8 cellular contexts compared by ENCODE assay signal in genomic region chr21:34129971-34130597, GRCh38. TPM values are rescaled to one million over a fixed set of nuclear protein-coding genes. Genes with fewer than 3 reads are reported as not detected.
DNase-seq lines count a peak whose midpoint lies in the region; ATAC-seq lines count a peak whose summit lies in the region.

No MANE protein-coding gene starts in this region.

- peak; percentile 58 for DNase-seq in Jurkat, Clone E6-1 (ENCODE audit: low read depth, low spot score)
- no peak for DNase-seq in activated T-helper 2 cell treated with anti-CD3 and anti-CD28 coated beads, Interferon-gamma antibody, Interleukin-2, Interleukin-4, amounts not matched to agents 10 μg/mL and 5 μg/mL and 100 μg/mL, durations not matched to agents 14 hours and 24 hours and 36 hours (ENCODE audit: low spot score)
- DNase-seq in iPS DF 19.7 (ENCODE audit: low read depth, low spot score): peak; percentile 33
- no peak for DNase-seq in stimulated activated naive B cell treated with anti-CD40 and anti-IgM and Interleukin-4, amounts not matched to agents 10 μg/mL and 1 μg/mL and 100 μg/mL, for 72 hours
- no peak for DNase-seq in NCI-H1694 (lab: John Stamatoyannopoulos, UW)
- no peak for DNase-seq in NOMO-1 (lab: John Stamatoyannopoulos, UW; ENCODE audit: unreplicated experiment in 2 of 2)

- peak overlapping the region; percentile 94 for H3K27ac Mint-ChIP-seq in activated T-helper 2 cell treated with anti-CD3 and anti-CD28 coated beads, Interferon-gamma antibody, Interleukin-2, Interleukin-4, amounts not matched to agents 10 μg/mL and 5 μg/mL and 100 μg/mL, durations not matched to agents 14 hours and 24 hours and 36 hours
- peak overlapping the region; percentile 16 for H3K27ac Mint-ChIP-seq in stimulated activated naive B cell treated with anti-CD40 and anti-IgM and Interleukin-4, amounts not matched to agents 10 μg/mL and 1 μg/mL and 100 μg/mL, for 72 hours

- peaks cover 70% of the 10 kb centered on the region for H3K4me1 Mint-ChIP-seq in activated T-helper 2 cell treated with anti-CD3 and anti-CD28 coated beads, Interferon-gamma antibody, Interleukin-2, Interleukin-4, amounts not matched to agents 10 μg/mL and 5 μg/mL and 100 μg/mL, durations not matched to agents 14 hours and 24 hours and 36 hours (ENCODE audit: low read depth)
- peaks cover 52 to 63% of the 10 kb centered on the region in 2 donors for H3K4me1 Mint-ChIP-seq in stimulated activated naive B cell treated with anti-CD40 and anti-IgM and Interleukin-4, amounts not matched to agents 10 μg/mL and 1 μg/mL and 100 μg/mL, for 72 hours

- peaks cover 80% of the 10 kb centered on the region for H3K36me3 Mint-ChIP-seq in activated T-helper 2 cell treated with anti-CD3 and anti-CD28 coated beads, Interferon-gamma antibody, Interleukin-2, Interleukin-4, amounts not matched to agents 10 μg/mL and 5 μg/mL and 100 μg/mL, durations not matched to agents 14 hours and 24 hours and 36 hours (ENCODE audit: low read depth)
- peaks cover 44 to 79% of the 10 kb centered on the region in 2 donors for H3K36me3 Mint-ChIP-seq in stimulated activated naive B cell treated with anti-CD40 and anti-IgM and Interleukin-4, amounts not matched to agents 10 μg/mL and 1 μg/mL and 100 μg/mL, for 72 hours

- H3K9me3 Mint-ChIP-seq in activated T-helper 2 cell treated with anti-CD3 and anti-CD28 coated beads, Interferon-gamma antibody, Interleukin-2, Interleukin-4, amounts not matched to agents 10 μg/mL and 5 μg/mL and 100 μg/mL, durations not matched to agents 14 hours and 24 hours and 36 hours: peaks cover 3% of the 10 kb centered on the region
- H3K9me3 Mint-ChIP-seq in stimulated activated naive B cell treated with anti-CD40 and anti-IgM and Interleukin-4, amounts not matched to agents 10 μg/mL and 1 μg/mL and 100 μg/mL, for 72 hours: peaks cover 6 to 8% of the 10 kb centered on the region in 2 donors

- intact Hi-C loops in activated T-helper 2 cell treated with anti-CD3 and anti-CD28 coated beads, Interferon-gamma antibody, Interleukin-2, Interleukin-4, amounts not matched to agents 10 μg/mL and 5 μg/mL and 100 μg/mL, durations not matched to agents 14 hours and 24 hours and 36 hours (cut with micrococcal nuclease): loop anchor here (1.0 to 5.0 kb wide), 7 partner anchors 24 to 212 kb away; no protein-coding TSS in a partner anchor

- peak overlapping the region; percentile 64 for H3K4me3 Mint-ChIP-seq in activated T-helper 2 cell treated with anti-CD3 and anti-CD28 coated beads, Interferon-gamma antibody, Interleukin-2, Interleukin-4, amounts not matched to agents 10 μg/mL and 5 μg/mL and 100 μg/mL, durations not matched to agents 14 hours and 24 hours and 36 hours (ENCODE audit: low read depth)
- H3K4me3 Mint-ChIP-seq in stimulated activated naive B cell treated with anti-CD40 and anti-IgM and Interleukin-4, amounts not matched to agents 10 μg/mL and 1 μg/mL and 100 μg/mL, for 72 hours: no peak overlapping the region

- H3K27me3 Mint-ChIP-seq in activated T-helper 2 cell treated with anti-CD3 and anti-CD28 coated beads, Interferon-gamma antibody, Interleukin-2, Interleukin-4, amounts not matched to agents 10 μg/mL and 5 μg/mL and 100 μg/mL, durations not matched to agents 14 hours and 24 hours and 36 hours (ENCODE audit: low read depth): no peaks in the 10 kb centered on the region
- H3K27me3 Mint-ChIP-seq in stimulated activated naive B cell treated with anti-CD40 and anti-IgM and Interleukin-4, amounts not matched to agents 10 μg/mL and 1 μg/mL and 100 μg/mL, for 72 hours: no peaks in the 10 kb centered on the region

- peak in 1 of 2 donors; percentile 8 for ATAC-seq in stimulated activated naive B cell treated with anti-CD40 and anti-IgM and Interleukin-4, amounts not matched to agents 10 μg/mL and 1 μg/mL and 100 μg/mL, for 72 hours (replicated peaks)
- no peak for ATAC-seq in GM19324 (IDR thresholded peaks at IDR 0.05; ENCODE audit: low FRiP score, unreplicated experiment)
- no peak for ATAC-seq in GM21515 (IDR thresholded peaks at IDR 0.05; ENCODE audit: unreplicated experiment)

- peak overlapping the region; percentile 17; the same call in 1 of the 2 replicates for H3K4me3 ChIP-seq in Jurkat, Clone E6-1 (ENCODE audit: low read length)

RNA-seq across cellular contexts. Expression of gene MRPS6, which starts 56.7 kb away (rescaled TPM):
- polyA plus RNA-seq in Jurkat, Clone E6-1 (2012; ENCODE audit: insufficient read depth, insufficient read length): 81.5 TPM
- 117 and 120 TPM in 2 replicates for total RNA-seq in activated T-helper 2 cell treated with anti-CD3 and anti-CD28 coated beads, Interferon-gamma antibody, Interleukin-2, Interleukin-4, amounts not matched to agents 10 μg/mL and 5 μg/mL and 100 μg/mL, durations not matched to agents 14 hours and 24 hours and 36 hours

RNA-seq across cellular contexts. Expression of gene SLC5A3, which starts 56.7 kb away (rescaled TPM):
- polyA plus RNA-seq in Jurkat, Clone E6-1 (2012; ENCODE audit: insufficient read depth, insufficient read length): 14.1 TPM
- 41.0 and 41.2 TPM in 2 replicates for total RNA-seq in activated T-helper 2 cell treated with anti-CD3 and anti-CD28 coated beads, Interferon-gamma antibody, Interleukin-2, Interleukin-4, amounts not matched to agents 10 μg/mL and 5 μg/mL and 100 μg/mL, durations not matched to agents 14 hours and 24 hours and 36 hours

Comparison
In these comparisons a context has a peak if more than half of its experiments do, and no peak if none do; other contexts are left out.
1. DNase-seq: peak in Jurkat, Clone E6-1 (single experiment) and iPS DF 19.7 (single experiment); none in activated T-helper 2 cell treated with anti-CD3 and anti-CD28 coated beads, Interferon-gamma antibody, Interleukin-2, Interleukin-4, amounts not matched to agents 10 μg/mL and 5 μg/mL and 100 μg/mL, durations not matched to agents 14 hours and 24 hours and 36 hours (single experiment), stimulated activated naive B cell treated with anti-CD40 and anti-IgM and Interleukin-4, amounts not matched to agents 10 μg/mL and 1 μg/mL and 100 μg/mL, for 72 hours (single experiment), NCI-H1694 (single experiment) and NOMO-1 (0 of 2).